ENCODE assay signal across 11 cellular contexts in genomic region chr11:3877252-3878035, GRCh38. TPM values are rescaled to one million over a fixed set of nuclear protein-coding genes. Genes with fewer than 3 reads are reported as not detected.
DNase-seq lines count a peak whose midpoint lies in the region; ATAC-seq and TF ChIP-seq lines count a peak whose summit lies in the region.
"Had no signal": no experiment of that assay in that cellular context is flagged by ENCODE, and none has a peak within 500 bp of the region (broad histone marks: within the 10 kb centered on the region; RNA-seq: fewer than 3 reads in every experiment).

No MANE protein-coding gene starts in this region.

- no peak overlapping the region for H3K4me3 Mint-ChIP-seq in activated CD8-positive, alpha-beta T cell treated with anti-CD3 and anti-CD28 coated beads for 36 hours
- H3K4me3 Mint-ChIP-seq in activated CD8-positive, alpha-beta T cell treated with anti-CD3 and anti-CD28 coated beads, Interleukin-2, amount 10 ng/mL, durations not matched to agents 7 days and 5 days, result no peak overlapping the region
- no peak overlapping the region for H3K4me3 Mint-ChIP-seq in activated naive CD8-positive, alpha-beta T cell treated with anti-CD3 and anti-CD28 coated beads, Interleukin-2, amount 50 U/mL, for 24 hours
- H3K4me3 Mint-ChIP-seq in memory B cell, result no peak overlapping the region

- H3K27ac ChIP-seq in thyroid gland (peak overlapping the region; percentile 75 to 86 (median 78)), ovary (peak overlapping the region in 1 of 2 donors; percentile 56)

- no peak for TF ChIP-seq CTCF in activated CD8-positive, alpha-beta T cell treated with anti-CD3 and anti-CD28 coated beads for 36 hours (IDR thresholded peaks at IDR 0.05)
- TF ChIP-seq CTCF in thyroid gland (IDR thresholded peaks at IDR 0.05) (no peak), ovary (IDR thresholded peaks at IDR 0.05) (no peak)

- H3K9me3 ChIP-seq in thyroid gland (no peaks in the 10 kb centered on the region), ovary (no peaks in the 10 kb centered on the region)

- peaks cover 6% of the 10 kb centered on the region for H3K36me3 Mint-ChIP-seq in activated CD8-positive, alpha-beta T cell treated with anti-CD3 and anti-CD28 coated beads for 36 hours (ENCODE audit: low read depth)
- H3K36me3 Mint-ChIP-seq in activated CD8-positive, alpha-beta T cell treated with anti-CD3 and anti-CD28 coated beads, Interleukin-2, amount 10 ng/mL, durations not matched to agents 7 days and 5 days (ENCODE audit: low read depth), result peaks cover 11% of the 10 kb centered on the region
- H3K36me3 Mint-ChIP-seq in activated naive CD8-positive, alpha-beta T cell treated with anti-CD3 and anti-CD28 coated beads, Interleukin-2, amount 50 U/mL, for 24 hours (ENCODE audit: low read depth), result peaks cover 4% of the 10 kb centered on the region
- peaks cover 2% of the 10 kb centered on the region for H3K36me3 Mint-ChIP-seq in memory B cell

- intact Hi-C loops in activated CD8-positive, alpha-beta T cell treated with anti-CD3 and anti-CD28 coated beads for 36 hours (cut with micrococcal nuclease), result no loop called here
- intact Hi-C loops in thyroid gland (cut with DNase I) (no loop called here), ovary (cut with DNase I) (no loop called here)

- no peaks in the 10 kb centered on the region for H3K27me3 Mint-ChIP-seq in activated CD8-positive, alpha-beta T cell treated with anti-CD3 and anti-CD28 coated beads for 36 hours
- no peaks in the 10 kb centered on the region for H3K27me3 Mint-ChIP-seq in activated CD8-positive, alpha-beta T cell treated with anti-CD3 and anti-CD28 coated beads, Interleukin-2, amount 10 ng/mL, durations not matched to agents 7 days and 5 days (ENCODE audit: low read depth)
- H3K27me3 Mint-ChIP-seq in activated naive CD8-positive, alpha-beta T cell treated with anti-CD3 and anti-CD28 coated beads, Interleukin-2, amount 50 U/mL, for 24 hours, result no peaks in the 10 kb centered on the region
- no peaks in the 10 kb centered on the region for H3K27me3 Mint-ChIP-seq in memory B cell

- TF ChIP-seq POLR2A in thyroid gland (IDR thresholded peaks at IDR 0.05) (no peak), ovary (IDR thresholded peaks at IDR 0.05) (no peak)

- DNase-seq in activated CD8-positive, alpha-beta T cell treated with anti-CD3 and anti-CD28 coated beads for 36 hours, result no peak
- DNase-seq in activated CD8-positive, alpha-beta T cell treated with anti-CD3 and anti-CD28 coated beads, Interleukin-2, amount 10 ng/mL, durations not matched to agents 7 days and 5 days, result no peak
- no peak for DNase-seq in activated naive CD8-positive, alpha-beta T cell treated with anti-CD3 and anti-CD28 coated beads, Interleukin-2, amount 50 U/mL, for 24 hours
- no peak for DNase-seq in memory B cell (ENCODE audit: low spot score in 2 of 2)
- DNase-seq in thyroid gland, result no peak
- no peak for DNase-seq in globus pallidus (ENCODE audit: low spot score)
- no peak for DNase-seq in ovary
- DNase-seq: activated CD8-positive, alpha-beta memory T cell treated with anti-CD3 and anti-CD28 coated beads, Interleukin-2, amount 50 U/mL, for 48 hours; central memory CD4-positive, alpha-beta T cell; NCI-H2029 treated with DMSO at 0.1 percent for 48 hours had no signal

- no peak overlapping the region for H3K4me3 ChIP-seq in thyroid gland (replicated peaks in 1 of 3)
- H3K4me3 ChIP-seq in ovary, result no peak overlapping the region

- H3K4me1 ChIP-seq in thyroid gland, result peaks cover 75 to 76% of the 10 kb centered on the region in 2 donors
- H3K4me1 ChIP-seq in ovary (ENCODE audit: insufficient read depth), result peaks cover 8% of the 10 kb centered on the region

- no peak for TF ChIP-seq EP300 in ovary (IDR thresholded peaks at IDR 0.05)

- no peaks in the 10 kb centered on the region for H3K27me3 ChIP-seq in thyroid gland
- no peaks in the 10 kb centered on the region for H3K27me3 ChIP-seq in ovary

- H3K36me3 ChIP-seq in thyroid gland, result no peaks in the 10 kb centered on the region
- no peaks in the 10 kb centered on the region for H3K36me3 ChIP-seq in ovary

- no peaks in the 10 kb centered on the region for H3K9me3 Mint-ChIP-seq in activated CD8-positive, alpha-beta T cell treated with anti-CD3 and anti-CD28 coated beads for 36 hours
- H3K9me3 Mint-ChIP-seq in activated CD8-positive, alpha-beta T cell treated with anti-CD3 and anti-CD28 coated beads, Interleukin-2, amount 10 ng/mL, durations not matched to agents 7 days and 5 days (ENCODE audit: insufficient read depth), result no peaks in the 10 kb centered on the region
- no peaks in the 10 kb centered on the region for H3K9me3 Mint-ChIP-seq in activated naive CD8-positive, alpha-beta T cell treated with anti-CD3 and anti-CD28 coated beads, Interleukin-2, amount 50 U/mL, for 24 hours
- no peaks in the 10 kb centered on the region for H3K9me3 Mint-ChIP-seq in memory B cell

- POLR2A ChIA-PET in activated CD8-positive, alpha-beta T cell treated with anti-CD3 and anti-CD28 coated beads for 36 hours (lab: Charles Lee), result interaction anchor here (0.7 to 2.0 kb wide), 2 partner anchors 23 to 36 kb away, joined by 3 to 13 read pairs; partner anchors contain the start of genes RHOG and STIM1
- POLR2A ChIA-PET in activated CD8-positive, alpha-beta T cell treated with anti-CD3 and anti-CD28 coated beads, Interleukin-2, amount 10 ng/mL, durations not matched to agents 7 days and 5 days (lab: Charles Lee), result interaction anchor here (0.8 to 1.5 kb wide), 2 partner anchors 22 to 36 kb away, joined by 3 to 4 read pairs; partner anchors contain the start of genes RHOG and STIM1

- 47 to 52% methylated on average over 5 of the region's 5 CpGs for WGBS in thyroid gland, 2 donors
- 63 to 68% (median 64%) methylated on average over 5 of the region's 5 CpGs for WGBS in ovary, 3 donors

- H3K27ac Mint-ChIP-seq in activated CD8-positive, alpha-beta T cell treated with anti-CD3 and anti-CD28 coated beads for 36 hours, result peak overlapping the region; percentile 48
- H3K27ac Mint-ChIP-seq in activated CD8-positive, alpha-beta T cell treated with anti-CD3 and anti-CD28 coated beads, Interleukin-2, amount 10 ng/mL, durations not matched to agents 7 days and 5 days, result no peak overlapping the region
- peak overlapping the region; percentile 25 for H3K27ac Mint-ChIP-seq in activated naive CD8-positive, alpha-beta T cell treated with anti-CD3 and anti-CD28 coated beads, Interleukin-2, amount 50 U/mL, for 24 hours
- H3K27ac Mint-ChIP-seq in memory B cell, result peak overlapping the region; percentile 94

- ATAC-seq in activated CD8-positive, alpha-beta T cell treated with anti-CD3 and anti-CD28 coated beads for 36 hours, result no peak
- no peak for ATAC-seq in activated CD8-positive, alpha-beta T cell treated with anti-CD3 and anti-CD28 coated beads, Interleukin-2, amount 10 ng/mL, durations not matched to agents 7 days and 5 days
- no peak for ATAC-seq in activated naive CD8-positive, alpha-beta T cell treated with anti-CD3 and anti-CD28 coated beads, Interleukin-2, amount 50 U/mL, for 24 hours
- ATAC-seq in memory B cell (ENCODE audit: low read depth) (no peak), HG03108 (IDR thresholded peaks at IDR 0.05; ENCODE audit: unreplicated experiment) (no peak)

- H3K4me1 Mint-ChIP-seq in activated CD8-positive, alpha-beta T cell treated with anti-CD3 and anti-CD28 coated beads for 36 hours (ENCODE audit: low read depth), result peaks cover 74% of the 10 kb centered on the region
- peaks cover 67% of the 10 kb centered on the region for H3K4me1 Mint-ChIP-seq in activated CD8-positive, alpha-beta T cell treated with anti-CD3 and anti-CD28 coated beads, Interleukin-2, amount 10 ng/mL, durations not matched to agents 7 days and 5 days (ENCODE audit: low read depth)
- H3K4me1 Mint-ChIP-seq in activated naive CD8-positive, alpha-beta T cell treated with anti-CD3 and anti-CD28 coated beads, Interleukin-2, amount 50 U/mL, for 24 hours, result peaks cover 82% of the 10 kb centered on the region
- H3K4me1 Mint-ChIP-seq in memory B cell, result peaks cover 63% of the 10 kb centered on the region

- CTCF ChIA-PET in activated CD8-positive, alpha-beta T cell treated with anti-CD3 and anti-CD28 coated beads for 36 hours (lab: Charles Lee), result interaction anchor here (0.9 to 21.2 kb wide), 6 partner anchors 10 to 195 kb away, joined by 3 to 274 read pairs (median 8); partner anchors contain the start of gene STIM1
- CTCF ChIA-PET in activated CD8-positive, alpha-beta T cell treated with anti-CD3 and anti-CD28 coated beads, Interleukin-2, amount 10 ng/mL, durations not matched to agents 7 days and 5 days (lab: Charles Lee), result interaction anchor here (1.0 to 3.6 kb wide), 8 partner anchors 9 to 196 kb away, joined by 3 to 27 read pairs (median 6); partner anchors contain the start of gene STIM1

RNA-seq across cellular contexts. Expression of gene STIM1, which starts 22.0 kb away (rescaled TPM):
- 10 to 100 TPM; 60.8 to 61.4 TPM for total RNA-seq in activated CD8-positive, alpha-beta T cell treated with anti-CD3 and anti-CD28 coated beads for 36 hours
- total RNA-seq in activated CD8-positive, alpha-beta T cell treated with anti-CD3 and anti-CD28 coated beads, Interleukin-2, amount 10 ng/mL, durations not matched to agents 7 days and 5 days, result 100 to 1,000 TPM in 1 of 2 experiments, 10 to 100 TPM in 1; 97.3 to 104 TPM
- 10 to 100 TPM; 54.3 to 89.2 (median 71.0) TPM for total RNA-seq in thyroid gland
- 10 to 100 TPM; 26.1 to 68.5 (median 58.7) TPM for total RNA-seq in ovary
- 10 to 100 TPM; 54.7 to 75.2 TPM for polyA plus RNA-seq in ovary

RNA-seq across cellular contexts. Expression of gene RHOG, which starts 36.7 kb away (rescaled TPM):
- total RNA-seq in activated CD8-positive, alpha-beta T cell treated with anti-CD3 and anti-CD28 coated beads for 36 hours, result 100 to 1,000 TPM; 176 to 188 TPM
- 100 to 1,000 TPM; 173 to 191 TPM for total RNA-seq in activated CD8-positive, alpha-beta T cell treated with anti-CD3 and anti-CD28 coated beads, Interleukin-2, amount 10 ng/mL, durations not matched to agents 7 days and 5 days
- total RNA-seq in thyroid gland (10 to 100 TPM; 17.3 to 39.0 (median 27.8) TPM), ovary (10 to 100 TPM; 23.6 to 49.2 (median 39.6) TPM)
- 10 to 100 TPM; 23.3 to 41.0 TPM for polyA plus RNA-seq in ovary
